In the genomic region with DNA sequence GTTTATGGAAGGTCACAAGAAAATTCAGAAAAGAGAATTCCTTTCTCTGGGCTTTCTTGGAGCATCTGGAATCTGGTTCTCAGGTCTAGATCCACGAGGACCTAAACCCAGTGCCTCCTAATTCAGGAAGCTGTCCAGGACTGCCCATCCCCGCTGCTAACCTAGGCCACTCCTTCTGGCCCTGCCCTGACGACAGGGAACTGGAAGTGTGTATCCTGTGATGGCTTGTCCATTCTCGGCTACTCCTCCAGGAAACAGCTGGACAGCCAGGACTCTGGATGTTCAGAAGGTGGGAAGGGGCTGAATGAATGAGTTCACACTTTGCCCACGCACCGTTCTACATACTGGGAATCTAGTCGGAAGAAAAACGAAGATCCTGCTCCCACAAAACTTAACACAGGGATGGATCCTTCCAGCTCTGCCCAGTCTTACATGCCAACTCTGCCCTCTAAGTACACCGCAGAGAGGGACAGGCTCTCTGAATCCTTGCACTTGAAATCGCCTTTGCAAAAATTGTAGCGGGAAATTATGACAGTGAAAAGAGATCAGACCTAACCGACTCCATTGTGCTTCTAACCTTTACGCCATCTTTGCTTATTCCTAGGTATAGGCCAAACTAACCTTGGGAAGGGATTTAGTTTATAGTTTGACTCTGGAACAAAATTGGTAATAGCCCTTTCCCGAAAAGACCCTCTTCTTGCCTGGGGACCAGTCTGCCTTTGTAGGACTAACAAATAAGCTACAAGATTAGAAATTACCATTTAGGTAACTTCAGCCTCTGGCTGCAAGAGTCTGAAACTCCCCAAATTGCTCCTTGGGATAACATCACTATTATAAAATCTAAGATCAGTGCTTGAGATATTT, we compare ENCODE assay signal across 9 cellular contexts. TPM values are rescaled to one million over a fixed set of nuclear protein-coding genes. Genes with fewer than 3 reads are reported as not detected.
DNase-seq lines count a peak whose midpoint lies in the region; ATAC-seq, FAIRE-seq and TF ChIP-seq lines count a peak whose summit lies in the region.
"Had no signal": no experiment of that assay in that cellular context is flagged by ENCODE, and none has a peak within 500 bp of the region (broad histone marks: within the 10 kb centered on the region; RNA-seq: fewer than 3 reads in every experiment).

No MANE protein-coding gene starts in this region.

- H3K4me1 ChIP-seq in cardiac muscle cell (ENCODE audit: low read depth) (peaks cover 19% of the 10 kb centered on the region), lower lobe of right lung (peaks cover 66% of the 10 kb centered on the region), tibial nerve (peaks cover 0 to 65% (median 28%) of the 10 kb centered on the region in 4 donors)

- no peaks in the 10 kb centered on the region for H3K9me3 Mint-ChIP-seq in activated naive CD4-positive, alpha-beta T cell treated with anti-CD3 and anti-CD28 coated beads, Interleukin-2, amount 50 U/mL, for 72 hours

- no peak for ATAC-seq in Right ventricle myocardium superior (ENCODE audit: poor library complexity)
- no peak for ATAC-seq in activated naive CD4-positive, alpha-beta T cell treated with anti-CD3 and anti-CD28 coated beads, Interleukin-2, amount 50 U/mL, for 72 hours
- ATAC-seq in lower lobe of right lung = no peak

- H3K36me3 Mint-ChIP-seq in activated naive CD4-positive, alpha-beta T cell treated with anti-CD3 and anti-CD28 coated beads, Interleukin-2, amount 50 U/mL, for 72 hours = peaks cover 32 to 35% of the 10 kb centered on the region in 2 donors

- TF ChIP-seq EP300 in tibial nerve (IDR thresholded peaks at IDR 0.05) = no peak

- WGBS in tibial nerve, 2 donors = 67 to 69% methylated on average over 14 of the region's 14 CpGs

- intact Hi-C loops in Right ventricle myocardium superior (cut with DNase I) = loop anchor here (10.0 kb wide), 1 partner anchor 116 kb away; the partner anchor contains the start of gene RAB3A
- intact Hi-C loops in lower lobe of right lung (cut with DNase I) = loop anchor here (10.0 kb wide), 1 partner anchor 46 kb away; the partner anchor contains the start of gene IQCN

- H3K9me3 ChIP-seq in cardiac muscle cell (ENCODE audit: low read depth) (no peaks in the 10 kb centered on the region), lower lobe of right lung (no peaks in the 10 kb centered on the region), tibial nerve (no peaks in the 10 kb centered on the region)

- H3K27ac Mint-ChIP-seq in activated naive CD4-positive, alpha-beta T cell treated with anti-CD3 and anti-CD28 coated beads, Interleukin-2, amount 50 U/mL, for 72 hours = peak overlapping the region; percentile 94 to 95

- FAIRE-seq in HTR-8/SVneo (lab: Jason Lieb, UNC) = no peak

- H3K36me3 ChIP-seq in cardiac muscle cell (no peaks in the 10 kb centered on the region), lower lobe of right lung (no peaks in the 10 kb centered on the region), tibial nerve (no peaks in the 10 kb centered on the region)

- no peaks in the 10 kb centered on the region for H3K27me3 ChIP-seq in cardiac muscle cell
- no peaks in the 10 kb centered on the region for H3K27me3 ChIP-seq in lower lobe of right lung (ENCODE audit: low read depth)
- no peaks in the 10 kb centered on the region for H3K27me3 ChIP-seq in tibial nerve

- DNase-seq in cardiac muscle cell (ENCODE audit: low read depth in 1 of 2, low spot score in 1 of 2) (no peak), Right ventricle myocardium superior (no peak), lower lobe of right lung (peak; percentile 65), tibial nerve (ENCODE audit: low spot score in 2 of 2) (no peak), NCI-H2029 treated with DMSO at 0.1 percent for 48 hours (lab: John Stamatoyannopoulos, UW) (no peak), HTR-8/SVneo (ENCODE audit: insufficient read length, low spot score) (no peak)
- DNase-seq in activated naive CD4-positive, alpha-beta T cell treated with anti-CD3 and anti-CD28 coated beads, Interleukin-2, amount 50 U/mL, for 72 hours (ENCODE audit: low spot score in 2 of 2) = no peak
- no peak for DNase-seq in NK-92 treated with Interleukin-12 subunit alpha and Interleukin-12 subunit beta, amount 100 ng/mL, for 24 hours (lab: John Stamatoyannopoulos, UW)
- DNase-seq: activated CD4-positive, CD25-positive, alpha-beta regulatory T cell had no signal

- no peak for TF ChIP-seq CTCF in cardiac muscle cell (IDR thresholded peaks at IDR 0.05; ENCODE audit: low read depth, low read length)
- no peak for TF ChIP-seq CTCF in lower lobe of right lung (IDR thresholded peaks at IDR 0.05)
- no peak for TF ChIP-seq CTCF in tibial nerve (IDR thresholded peaks at IDR 0.05)

- TF ChIP-seq POLR2A in tibial nerve (IDR thresholded peaks at IDR 0.05) = no peak

- H3K27ac ChIP-seq in cardiac muscle cell = peak overlapping the region; percentile 84
- H3K27ac ChIP-seq in lower lobe of right lung = peak overlapping the region; percentile 86
- peak overlapping the region in 3 of 4 donors; percentile 87 to 92 (median 89) for H3K27ac ChIP-seq in tibial nerve

- H3K4me3 ChIP-seq in cardiac muscle cell = no peak overlapping the region
- no peak overlapping the region for H3K4me3 ChIP-seq in lower lobe of right lung
- H3K4me3 ChIP-seq in tibial nerve = no peak overlapping the region

RNA-seq across cellular contexts. Expression of gene LSM4, which starts 1.8 kb away (rescaled TPM):
- total RNA-seq in cardiac muscle cell (446 and 493 TPM in 2 replicates), Right ventricle myocardium superior (103 TPM), lower lobe of right lung (72.3 TPM), tibial nerve (100 to 1,000 TPM in 3 of 4 donors, 10 to 100 TPM in 1; 70.4 to 167 (median 156) TPM)
- polyA plus RNA-seq in cardiac muscle cell = 418 and 422 TPM in 2 replicates
- total RNA-seq in activated naive CD4-positive, alpha-beta T cell treated with anti-CD3 and anti-CD28 coated beads, Interleukin-2, amount 50 U/mL, for 72 hours = 100 to 1,000 TPM; 280 to 379 TPM

RNA-seq across cellular contexts. Expression of gene PGPEP1, which starts 19.3 kb away (rescaled TPM):
- total RNA-seq in cardiac muscle cell (19.6 and 19.7 TPM in 2 replicates), Right ventricle myocardium superior (33.6 TPM), lower lobe of right lung (40.9 TPM), tibial nerve (10 to 100 TPM; 15.9 to 27.9 (median 20.1) TPM)
- polyA plus RNA-seq in cardiac muscle cell = 12.9 and 14.0 TPM in 2 replicates
- total RNA-seq in activated naive CD4-positive, alpha-beta T cell treated with anti-CD3 and anti-CD28 coated beads, Interleukin-2, amount 50 U/mL, for 72 hours = 10 to 100 TPM; 38.3 to 47.2 TPM

RNA-seq across cellular contexts. Expression of gene JUND, which starts 39.7 kb away (rescaled TPM):
- total RNA-seq in cardiac muscle cell = 430 and 496 TPM in 2 replicates
- polyA plus RNA-seq in cardiac muscle cell = 262 and 265 TPM in 2 replicates
- 107 TPM for total RNA-seq in Right ventricle myocardium superior
- total RNA-seq in activated naive CD4-positive, alpha-beta T cell treated with anti-CD3 and anti-CD28 coated beads, Interleukin-2, amount 50 U/mL, for 72 hours = 100 to 1,000 TPM; 213 to 255 TPM
- total RNA-seq in lower lobe of right lung = 150 TPM
- total RNA-seq in tibial nerve = 100 to 1,000 TPM; 309 to 553 (median 486) TPM

RNA-seq across cellular contexts. Expression of gene IQCN, which starts 46.8 kb away (rescaled TPM):
- total RNA-seq in cardiac muscle cell (2.3 and 3.2 TPM in 2 replicates), Right ventricle myocardium superior (0.35 TPM), lower lobe of right lung (4.1 TPM), tibial nerve (10 to 100 TPM in 2 of 4 donors, 1 to 10 TPM in 2; 2.3 to 11.4 (median 8.2) TPM)
- 0.38 and 0.72 TPM in 2 replicates for polyA plus RNA-seq in cardiac muscle cell
- 1 to 10 TPM in 1 of 2 donors, under 1 TPM in 1; 0.45 to 1.5 TPM for total RNA-seq in activated naive CD4-positive, alpha-beta T cell treated with anti-CD3 and anti-CD28 coated beads, Interleukin-2, amount 50 U/mL, for 72 hours
